Comparison of ENCODE assay signal across 8 cellular contexts in genomic region chr7:1666779-1667565, GRCh38. TPM values are rescaled to one million over a fixed set of nuclear protein-coding genes. Genes with fewer than 3 reads are reported as not detected.
A peak's percentile ranks its signal among the peaks of the same experiment; 100 is the strongest.
DNase-seq lines count a peak whose midpoint lies in the region; ATAC-seq, FAIRE-seq and TF ChIP-seq lines count a peak whose summit lies in the region.

No MANE protein-coding gene starts in this region.

- dilution Hi-C loops in endothelial cell of umbilical vein (cut with MboI; ENCODE audit: extremely low pct_ligation_motif_present, low sequenced_read_pairs): no loop called here

- peaks cover 13% of the 10 kb centered on the region for H3K4me1 ChIP-seq in HUES64 (ENCODE audit: insufficient read depth, low read length)
- H3K4me1 ChIP-seq in endothelial cell of umbilical vein (ENCODE audit: control insufficient read depth, extremely low read depth, insufficient read depth, low read length): peaks cover 3% of the 10 kb centered on the region

- peak overlapping the region; percentile 24 for H3K4me2 ChIP-seq in endothelial cell of umbilical vein (ENCODE audit: insufficient read depth, low read length)

- peaks cover 2% of the 10 kb centered on the region for H3K9me3 Mint-ChIP-seq in nephron progenitor cell

- no TSS peak for BruUV-seq in endothelial cell of umbilical vein (replicated peaks; lab: Mats Ljungman, UMichigan)

- TF ChIP-seq POLR2A in endothelial cell of umbilical vein (IDR thresholded peaks at IDR 0.05; ENCODE audit: low read depth, low read length): no peak

- no peaks in the 10 kb centered on the region for H3K79me2 ChIP-seq in endothelial cell of umbilical vein (ENCODE audit: control insufficient read depth, insufficient read depth, low read length)

- peaks cover 90% of the 10 kb centered on the region for H3K27me3 ChIP-seq in HUES64 (ENCODE audit: insufficient read depth, low read length)
- peaks cover 32 to 45% of the 10 kb centered on the region in 2 experiments for H3K27me3 ChIP-seq in endothelial cell of umbilical vein (ENCODE audit: control insufficient read depth in 2 of 2, insufficient read depth in 2 of 2, low read length in 2 of 2)

- POLR2A ChIA-PET in endothelial cell of umbilical vein (lab: Charles Lee): no interaction called here

- no peak for DNase-seq in AG10803 (ENCODE audit: low read depth)
- no peak for DNase-seq in endothelial cell of umbilical vein (ENCODE audit: low read depth, low spot score)
- DNase-seq in nephron progenitor cell: peak; percentile 59
- DNase-seq in EL: no peak
- DNase-seq in NCI-H2029 (lab: John Stamatoyannopoulos, UW): no peak

- intact Hi-C loops in endothelial cell of umbilical vein (cut with micrococcal nuclease): loop anchor here (2.0 to 5.0 kb wide), 2 partner anchors 96 to 680 kb away; partner anchors contain the start of gene PSMG3

- H3K27me3 Mint-ChIP-seq in nephron progenitor cell (ENCODE audit: low read depth, poor library complexity): peaks cover 23% of the 10 kb centered on the region

- no peak overlapping the region for H3K27ac ChIP-seq in HUES64 (ENCODE audit: low read depth, low read length)
- H3K27ac ChIP-seq in endothelial cell of umbilical vein (ENCODE audit: insufficient read depth, low read depth, low read length): no peak overlapping the region

- H4K20me1 ChIP-seq in endothelial cell of umbilical vein (replicated peaks; ENCODE audit: control insufficient read depth, extremely low read depth, insufficient read depth, low read length): no peaks in the 10 kb centered on the region

- peak overlapping the region; percentile 70 for H2AFZ ChIP-seq in endothelial cell of umbilical vein (ENCODE audit: low read depth, low read length)

- WGBS in HUES64: 1% methylated on average over 78 of the region's 79 CpGs

- H3K36me3 ChIP-seq in HUES64 (ENCODE audit: insufficient read depth, low read length) (no peaks in the 10 kb centered on the region), endothelial cell of umbilical vein (ENCODE audit: control insufficient read depth in 2 of 2, extremely low read depth in 1 of 2, insufficient read depth in 2 of 2, low read length in 2 of 2) (no peaks in the 10 kb centered on the region)

- TF ChIP-seq CTCF in AG10803 (conservative IDR thresholded peaks at IDR 0.05; ENCODE audit: low read length) (no peak), endothelial cell of umbilical vein (IDR thresholded peaks at IDR 0.05; ENCODE audit: extremely low read depth in 1 of 2, insufficient read depth in 1 of 2, low read depth in 1 of 2, low read length in 2 of 2) (no peak), nephron progenitor cell (IDR thresholded peaks at IDR 0.05) (no peak)

- H3K27ac Mint-ChIP-seq in nephron progenitor cell: no peak overlapping the region

- no peaks in the 10 kb centered on the region for H3K9me1 ChIP-seq in endothelial cell of umbilical vein (replicated peaks; ENCODE audit: control insufficient read depth, extremely low read depth, insufficient read depth, low read length)

- ATAC-seq in HG03521 (IDR thresholded peaks at IDR 0.05; ENCODE audit: unreplicated experiment) (no peak), HG03175 (IDR thresholded peaks at IDR 0.05; ENCODE audit: unreplicated experiment) (no peak)

- H3K36me3 Mint-ChIP-seq in nephron progenitor cell (ENCODE audit: low read depth): no peaks in the 10 kb centered on the region

- H3K9ac ChIP-seq in HUES64 (ENCODE audit: low read depth, low read length): no peak overlapping the region
- H3K9ac ChIP-seq in endothelial cell of umbilical vein (replicated peaks; ENCODE audit: extremely low read depth, insufficient read depth, low read length): no peak overlapping the region

- no peak for FAIRE-seq in endothelial cell of umbilical vein (lab: Jason Lieb, UNC)

- H3K4me3 Mint-ChIP-seq in nephron progenitor cell: peak overlapping the region; percentile 86

- H3K4me3 ChIP-seq in AG10803 (ENCODE audit: low read length) (peak overlapping the region; percentile 53), HUES64 (ENCODE audit: low read length) (peak overlapping the region; percentile 48), endothelial cell of umbilical vein (replicated peaks in 1 of 3; ENCODE audit: insufficient read depth in 1 of 3, low read depth in 1 of 3, low read length in 3 of 3) (peak overlapping the region in 1 of 3 experiments; percentile 67)

- CTCF ChIA-PET in endothelial cell of umbilical vein (lab: Charles Lee): interaction anchor here (1.1 kb wide), 1 partner anchor 542 kb away, joined by 4 read pairs; no protein-coding TSS in a partner anchor

- H3K9me3 ChIP-seq in HUES64 (ENCODE audit: insufficient read depth, low read depth, low read length): no peaks in the 10 kb centered on the region
- no peaks in the 10 kb centered on the region for H3K9me3 ChIP-seq in endothelial cell of umbilical vein (replicated peaks; ENCODE audit: control insufficient read depth, insufficient read depth, low read length)

- H3K4me1 Mint-ChIP-seq in nephron progenitor cell: peaks cover 14% of the 10 kb centered on the region

TF ChIP-seq in endothelial cell of umbilical vein, 7 proteins besides CTCF, POLR2A, EP300 and RAD21:
- TF ChIP-seq POLR2AphosphoS5 (IDR thresholded peaks at IDR 0.05; ENCODE audit: insufficient read depth, low read depth, low read length) (no peak), EZH2 (IDR thresholded peaks at IDR 0.05; ENCODE audit: borderline replicate concordance, low read depth, low read length, severe bottlenecking) (peak; percentile 97), MYC (IDR thresholded peaks at IDR 0.05; ENCODE audit: low read depth, low read length) (no peak)

RNA-seq across cellular contexts. Expression of gene ELFN1, which starts 3.1 kb away (rescaled TPM):
- 3.5 TPM for polyA plus RNA-seq in HUES64 (2013, experiment 1 of 2)
- 5.5 TPM for polyA plus RNA-seq in HUES64 (2013, experiment 2 of 2)
- total RNA-seq in endothelial cell of umbilical vein: 0.85 and 1.0 TPM in 2 replicates
- 0.37 and 0.46 TPM in 2 replicates for polyA plus RNA-seq in endothelial cell of umbilical vein
- 0.17 and 0.31 TPM in 2 replicates for polyA plus RNA-seq in endothelial cell of umbilical vein (2011; cell fraction: cytosol; rRNA removed)
- 0.14 and 0.17 TPM in 2 replicates for polyA plus RNA-seq in endothelial cell of umbilical vein (2011; cell fraction: nucleus; rRNA removed)
- 0.54 and 1.6 TPM in 2 replicates for polyA plus RNA-seq in endothelial cell of umbilical vein (2012)
- polyA minus RNA-seq in endothelial cell of umbilical vein: 0.22 and 0.42 TPM in 2 replicates
- polyA minus RNA-seq in endothelial cell of umbilical vein (2011; cell fraction: cytosol; rRNA and poly(A)+ RNA removed): 0.31 TPM
- polyA minus RNA-seq in endothelial cell of umbilical vein (2011; cell fraction: nucleus; rRNA and poly(A)+ RNA removed): 0.19 and 0.24 TPM in 2 replicates
